8 cellular contexts compared by ENCODE assay signal in the genomic region with DNA sequence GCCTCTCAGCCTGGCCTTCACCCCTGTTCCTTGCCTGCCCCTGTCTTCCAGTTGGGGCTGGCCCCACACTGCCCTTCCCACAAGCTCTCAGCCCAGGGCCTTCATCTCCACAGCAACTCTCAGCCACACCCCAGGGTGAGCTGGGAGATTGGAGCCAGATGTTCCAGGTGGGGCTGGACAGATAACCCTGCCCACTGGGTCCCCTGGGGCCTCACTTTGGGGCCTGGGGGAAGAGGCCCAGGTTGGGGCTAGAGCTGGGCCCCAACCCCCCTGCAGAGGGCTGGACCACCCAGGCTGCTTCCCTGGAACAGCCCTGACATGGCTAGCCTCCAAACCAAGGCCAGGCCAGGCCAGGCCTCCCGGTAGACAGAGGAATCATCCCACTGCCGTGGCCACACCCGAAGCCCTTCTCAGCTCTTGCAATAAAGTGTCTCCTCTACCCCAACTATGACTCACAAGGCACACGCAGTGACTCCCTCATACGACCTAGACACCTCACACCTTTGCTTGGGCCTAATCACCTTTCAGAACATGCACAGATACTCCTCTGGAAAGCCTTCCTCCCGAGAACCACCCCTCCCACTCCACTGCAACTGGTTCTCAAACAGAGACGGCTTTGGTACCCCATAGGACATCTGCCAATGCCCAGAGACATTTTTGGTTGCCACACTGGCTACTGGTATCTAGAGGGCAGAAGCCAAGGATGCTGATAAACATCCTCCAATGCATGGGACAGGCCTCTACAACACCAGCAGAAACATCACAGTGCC. TPM values are rescaled to one million over a fixed set of nuclear protein-coding genes. Genes with fewer than 3 reads are reported as not detected.
DNase-seq lines count a peak whose midpoint lies in the region; ATAC-seq and TF ChIP-seq lines count a peak whose summit lies in the region.

No MANE protein-coding gene starts in this region.

- H3K27ac ChIP-seq in AG04450 (ENCODE audit: low read depth, low read length) (peak overlapping the region; percentile 71), tibial nerve (peak overlapping the region; percentile 23 to 81 (median 74))

- peaks cover 0 to 36% (median 5%) of the 10 kb centered on the region in 3 donors for H3K36me3 ChIP-seq in tibial nerve

- POLR2A ChIA-PET in AG04450 (lab: Yijun Ruan, JAX): interaction anchor here (0.9 to 1.5 kb wide), 4 partner anchors 12 to 35 kb away, joined by 3 to 5 read pairs (median 4); no protein-coding TSS in a partner anchor

- TF ChIP-seq EP300 in Ishikawa (IDR thresholded peaks at IDR 0.05; ENCODE audit: borderline replicate concordance) (no peak; the same call in 1 of the 2 replicates), tibial nerve (IDR thresholded peaks at IDR 0.05) (peak; percentile 22 to 75)

- TF ChIP-seq CTCF in AG04450 (IDR thresholded peaks at IDR 0.05; ENCODE audit: low read depth, low read length): no peak
- no peak for TF ChIP-seq CTCF in tibial nerve (IDR thresholded peaks at IDR 0.05)

- peak overlapping the region; percentile 94 to 99 (median 98) for H3K27ac Mint-ChIP-seq in immature natural killer cell

- no peak for TF ChIP-seq RAD21 in Ishikawa (IDR thresholded peaks at IDR 0.05; ENCODE audit: low read depth)

- no peak for DNase-seq in AG04450 (ENCODE audit: low read depth, low spot score)
- peak; percentile 42 for DNase-seq in activated T-cell treated with anti-CD3 and anti-CD28 coated beads, Interleukin-2, amount 50 U/mL, for 4 hours
- peak; percentile 57 to 63 (median 61) for DNase-seq in immature natural killer cell
- DNase-seq in tibial nerve (ENCODE audit: low spot score in 2 of 2): peak; percentile 73 to 74
- DNase-seq in foreskin melanocyte: no peak
- no peak for DNase-seq in hypothalamus (lab: John Stamatoyannopoulos, UW)
- DNase-seq in midbrain (lab: John Stamatoyannopoulos, UW): no peak

- no peaks in the 10 kb centered on the region for H3K27me3 Mint-ChIP-seq in activated T-cell treated with anti-CD3 and anti-CD28 coated beads, Interleukin-2, amount 50 U/mL, for 4 hours (ENCODE audit: low read depth)
- peaks cover 12 to 36% (median 28%) of the 10 kb centered on the region in 3 donors for H3K27me3 Mint-ChIP-seq in immature natural killer cell (ENCODE audit: low read depth in 3 of 3)

- 58 to 63% methylated on average over 7 of the region's 7 CpGs for WGBS in tibial nerve, 2 donors

- no peaks in the 10 kb centered on the region for H3K27me3 ChIP-seq in AG04450 (ENCODE audit: control insufficient read depth, insufficient read depth, low read length)
- H3K27me3 ChIP-seq in tibial nerve: no peaks in the 10 kb centered on the region

- H3K4me3 ChIP-seq in AG04450 (ENCODE audit: low read depth, low read length) (no peak overlapping the region), tibial nerve (peak overlapping the region in 1 of 4 donors; percentile 15)

- H3K4me1 Mint-ChIP-seq in activated T-cell treated with anti-CD3 and anti-CD28 coated beads, Interleukin-2, amount 50 U/mL, for 4 hours (ENCODE audit: low read depth): peaks cover 95% of the 10 kb centered on the region
- peaks cover 97 to 100% of the 10 kb centered on the region in 2 donors for H3K4me1 Mint-ChIP-seq in immature natural killer cell

- H3K4me1 ChIP-seq in tibial nerve: peaks cover 0 to 97% (median 74%) of the 10 kb centered on the region in 4 donors

- TF ChIP-seq POLR2A in tibial nerve (IDR thresholded peaks at IDR 0.05): peak in 1 of 2 donors; percentile 5

- no peak overlapping the region for H3K4me3 Mint-ChIP-seq in activated T-cell treated with anti-CD3 and anti-CD28 coated beads, Interleukin-2, amount 50 U/mL, for 4 hours
- peak overlapping the region; percentile 80 to 87 (median 83) for H3K4me3 Mint-ChIP-seq in immature natural killer cell

- peak; percentile 44 to 54 for ATAC-seq in activated T-cell treated with anti-CD3 and anti-CD28 coated beads, Interleukin-2, amount 50 U/mL, for 4 hours

- H3K36me3 Mint-ChIP-seq in activated T-cell treated with anti-CD3 and anti-CD28 coated beads, Interleukin-2, amount 50 U/mL, for 4 hours (ENCODE audit: insufficient read depth): peaks cover 37% of the 10 kb centered on the region
- peaks cover 10 to 27% (median 14%) of the 10 kb centered on the region in 3 donors for H3K36me3 Mint-ChIP-seq in immature natural killer cell

- no peaks in the 10 kb centered on the region for H3K9me3 ChIP-seq in AG04450 (ENCODE audit: control insufficient read depth, insufficient read depth, low read length)
- no peaks in the 10 kb centered on the region for H3K9me3 ChIP-seq in tibial nerve

- CTCF ChIA-PET in AG04450 (lab: Charles Lee): interaction anchor here (1.6 kb wide), 1 partner anchor 137 kb away, joined by 5 read pairs; no protein-coding TSS in a partner anchor

- H3K9me3 Mint-ChIP-seq in activated T-cell treated with anti-CD3 and anti-CD28 coated beads, Interleukin-2, amount 50 U/mL, for 4 hours: no peaks in the 10 kb centered on the region
- peaks cover 0 to 2% (median 0%) of the 10 kb centered on the region in 6 donors for H3K9me3 Mint-ChIP-seq in immature natural killer cell

TF ChIP-seq in Ishikawa, 13 proteins besides CTCF, POLR2A, EP300 and RAD21:
- TF ChIP-seq YY1 (IDR thresholded peaks at IDR 0.05; ENCODE audit: low read depth): no peak
- TF ChIP-seq TCF12 (IDR thresholded peaks at IDR 0.05; ENCODE audit: low read depth): no peak
- no peak for TF ChIP-seq EGR1 (IDR thresholded peaks at IDR 0.05)
- TF ChIP-seq, protein P1, sequence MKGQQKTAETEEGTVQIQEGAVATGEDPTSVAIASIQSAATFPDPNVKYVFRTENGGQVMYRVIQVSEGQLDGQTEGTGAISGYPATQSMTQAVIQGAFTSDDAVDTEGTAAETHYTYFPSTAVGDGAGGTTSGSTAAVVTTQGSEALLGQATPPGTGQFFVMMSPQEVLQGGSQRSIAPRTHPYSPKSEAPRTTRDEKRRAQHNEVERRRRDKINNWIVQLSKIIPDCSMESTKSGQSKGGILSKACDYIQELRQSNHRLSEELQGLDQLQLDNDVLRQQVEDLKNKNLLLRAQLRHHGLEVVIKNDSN (IDR thresholded peaks at IDR 0.05): no peak
- no peak; the same call in 1 of the 2 replicates for TF ChIP-seq TEAD4 (IDR thresholded peaks at IDR 0.05)
- no peak for TF ChIP-seq CEBPB (IDR thresholded peaks at IDR 0.05)
- TF ChIP-seq ZBTB7A (IDR thresholded peaks at IDR 0.05; ENCODE audit: low read depth): 0 out of 2 replicates have a peak, but pooled peaks have one; percentile 52
- TF ChIP-seq, protein P2, sequence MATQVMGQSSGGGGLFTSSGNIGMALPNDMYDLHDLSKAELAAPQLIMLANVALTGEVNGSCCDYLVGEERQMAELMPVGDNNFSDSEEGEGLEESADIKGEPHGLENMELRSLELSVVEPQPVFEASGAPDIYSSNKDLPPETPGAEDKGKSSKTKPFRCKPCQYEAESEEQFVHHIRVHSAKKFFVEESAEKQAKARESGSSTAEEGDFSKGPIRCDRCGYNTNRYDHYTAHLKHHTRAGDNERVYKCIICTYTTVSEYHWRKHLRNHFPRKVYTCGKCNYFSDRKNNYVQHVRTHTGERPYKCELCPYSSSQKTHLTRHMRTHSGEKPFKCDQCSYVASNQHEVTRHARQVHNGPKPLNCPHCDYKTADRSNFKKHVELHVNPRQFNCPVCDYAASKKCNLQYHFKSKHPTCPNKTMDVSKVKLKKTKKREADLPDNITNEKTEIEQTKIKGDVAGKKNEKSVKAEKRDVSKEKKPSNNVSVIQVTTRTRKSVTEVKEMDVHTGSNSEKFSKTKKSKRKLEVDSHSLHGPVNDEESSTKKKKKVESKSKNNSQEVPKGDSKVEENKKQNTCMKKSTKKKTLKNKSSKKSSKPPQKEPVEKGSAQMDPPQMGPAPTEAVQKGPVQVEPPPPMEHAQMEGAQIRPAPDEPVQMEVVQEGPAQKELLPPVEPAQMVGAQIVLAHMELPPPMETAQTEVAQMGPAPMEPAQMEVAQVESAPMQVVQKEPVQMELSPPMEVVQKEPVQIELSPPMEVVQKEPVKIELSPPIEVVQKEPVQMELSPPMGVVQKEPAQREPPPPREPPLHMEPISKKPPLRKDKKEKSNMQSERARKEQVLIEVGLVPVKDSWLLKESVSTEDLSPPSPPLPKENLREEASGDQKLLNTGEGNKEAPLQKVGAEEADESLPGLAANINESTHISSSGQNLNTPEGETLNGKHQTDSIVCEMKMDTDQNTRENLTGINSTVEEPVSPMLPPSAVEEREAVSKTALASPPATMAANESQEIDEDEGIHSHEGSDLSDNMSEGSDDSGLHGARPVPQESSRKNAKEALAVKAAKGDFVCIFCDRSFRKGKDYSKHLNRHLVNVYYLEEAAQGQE (IDR thresholded peaks at IDR 0.05; ENCODE audit: low read depth): no peak
- TF ChIP-seq NFIC (IDR thresholded peaks at IDR 0.05): 0 out of 2 replicates have a peak, but pooled peaks have one; percentile 8

RNA-seq across cellular contexts. Expression of a gene that starts 22.2 kb away (rescaled TPM):
- polyA plus RNA-seq in AG04450 (2011; rRNA removed) (114 and 140 TPM in 2 replicates), immature natural killer cell (10 to 100 TPM; 39.1 to 55.0 (median 42.4) TPM)
- polyA minus RNA-seq in AG04450 (2011; rRNA and poly(A)+ RNA removed): 125 and 154 TPM in 2 replicates
- total RNA-seq in activated T-cell treated with anti-CD3 and anti-CD28 coated beads, Interleukin-2, amount 50 U/mL, for 4 hours: 100 to 1,000 TPM; 135 to 141 (median 140) TPM
- total RNA-seq in tibial nerve: 1,000 to 10,000 TPM in 3 of 4 donors, 100 to 1,000 TPM in 1; 953 to 4,970 (median 3,437) TPM

Comparison
In these comparisons a context has a peak if more than half of its experiments do, and no peak if none do; other contexts are left out.
1. DNase-seq: peak in activated T-cell treated with anti-CD3 and anti-CD28 coated beads, Interleukin-2, amount 50 U/mL, for 4 hours (single experiment), immature natural killer cell (3 of 3) and tibial nerve (2 of 2); none in AG04450 (single experiment), foreskin melanocyte (single experiment), hypothalamus (0 of 51) and midbrain (single experiment).
2. RNA of a gene that starts 22.2 kb away (total RNA-seq): 953 to 4,970 TPM in tibial nerve; 135 to 141 TPM in activated T-cell treated with anti-CD3 and anti-CD28 coated beads, Interleukin-2, amount 50 U/mL, for 4 hours; every median in the first group is over 4 times any median in the second.